Comparison of ENCODE assay signal across 14 cellular contexts in the genomic region with DNA sequence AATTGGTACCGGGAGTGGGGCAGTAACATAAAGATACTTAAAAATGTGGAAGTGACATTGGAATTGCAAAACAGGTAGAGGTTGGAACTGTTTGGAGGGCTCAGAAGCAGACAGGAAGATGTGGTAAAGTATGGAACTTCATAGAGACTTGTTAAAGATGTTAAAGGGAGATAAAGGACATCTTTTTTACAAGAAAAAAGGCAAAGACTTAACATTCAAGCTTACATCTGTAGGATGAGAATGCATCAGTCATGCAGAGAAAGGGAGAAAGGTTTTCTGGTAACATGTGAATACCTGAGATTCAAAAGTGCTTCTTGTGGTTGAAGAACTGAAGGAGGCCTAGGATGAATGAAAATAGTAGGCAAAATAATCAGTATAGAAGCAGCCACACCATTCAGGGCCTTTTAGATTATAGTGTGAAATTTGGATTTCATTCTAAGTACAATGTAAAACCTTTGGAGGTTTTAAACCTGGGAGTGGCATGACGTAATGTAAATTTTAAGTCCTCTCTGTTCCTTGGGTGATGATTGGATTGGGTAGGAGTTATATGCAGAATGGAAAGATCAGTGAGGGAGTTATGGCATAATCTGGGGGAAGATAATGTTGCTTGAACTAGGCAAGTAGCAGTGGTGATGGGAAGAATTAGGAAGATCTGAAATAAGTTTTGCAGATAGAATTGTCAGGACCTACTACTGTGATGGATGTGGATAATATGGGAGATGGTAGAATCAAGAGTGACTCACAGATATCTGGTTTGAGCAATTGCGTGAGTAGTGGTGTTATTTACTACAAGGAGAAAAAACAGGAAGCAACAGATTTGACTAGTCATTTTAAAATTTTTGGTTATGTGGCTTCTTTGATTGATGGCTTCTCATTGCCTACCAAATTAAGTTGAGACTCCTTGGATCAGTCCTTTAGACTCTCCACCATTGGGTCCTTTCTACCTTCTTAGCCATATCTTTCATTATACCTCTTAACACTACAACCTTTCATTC.
"Had no signal": no experiment of that assay in that cellular context is flagged by ENCODE, and none has a peak within 500 bp of the region (broad histone marks: within the 10 kb centered on the region; RNA-seq: fewer than 3 reads in every experiment).

No MANE protein-coding gene starts in this region.

- ATAC-seq: heart left ventricle; natural killer cell treated with Interleukin-12 subunit alpha and Interleukin-12 subunit beta and Interleukin-15 and Interleukin-18, amount 100 ng/mL, for 72 hours; psoas muscle; sciatic nerve; WTC11 had no signal

- DNase-seq: activated CD4-positive, alpha-beta T cell treated with anti-CD3 and anti-CD28 coated beads, Interleukin-2, amount 10 ng/mL, durations not matched to agents 24 days and 14 days; activated T-cell treated with anti-CD3 and anti-CD28 coated beads, Interleukin-2, amount 50 U/mL, for 48 hours; heart left ventricle; mammary epithelial cell; psoas muscle; spleen; stimulated activated CD4-positive, alpha-beta T cell treated with anti-CD3 and anti-CD28 coated beads, Interleukin-1b, Interleukin-23, amount 100 ng/mL, for 48 hours; stimulated activated naive B cell treated with anti-CD40 and anti-IgM and Interleukin-4, amounts not matched to agents 10 μg/mL and 1 μg/mL and 100 μg/mL, for 72 hours; substantia nigra; transverse colon had no signal

- H3K9me3 Mint-ChIP-seq: natural killer cell treated with Interleukin-12 subunit alpha and Interleukin-12 subunit beta and Interleukin-15 and Interleukin-18, amount 100 ng/mL, for 72 hours had no signal

- H3K4me1 ChIP-seq: ascending aorta, heart left ventricle, psoas muscle, spleen, transverse colon had no signal

- H3K27me3 ChIP-seq: ascending aorta, spleen, transverse colon had no signal

- H3K4me3 ChIP-seq: ascending aorta, heart left ventricle, psoas muscle, spleen, transverse colon had no signal

- H3K27me3 Mint-ChIP-seq: activated CD4-positive, alpha-beta T cell treated with anti-CD3 and anti-CD28 coated beads, Interleukin-2, amount 10 ng/mL, durations not matched to agents 24 days and 14 days had no signal

- H3K36me3 Mint-ChIP-seq: natural killer cell treated with Interleukin-12 subunit alpha and Interleukin-12 subunit beta and Interleukin-15 and Interleukin-18, amount 100 ng/mL, for 72 hours; stimulated activated naive B cell treated with anti-CD40 and anti-IgM and Interleukin-4, amounts not matched to agents 10 μg/mL and 1 μg/mL and 100 μg/mL, for 72 hours; WTC11 had no signal

- H3K27ac Mint-ChIP-seq: activated CD4-positive, alpha-beta T cell treated with anti-CD3 and anti-CD28 coated beads, Interleukin-2, amount 10 ng/mL, durations not matched to agents 24 days and 14 days; stimulated activated naive B cell treated with anti-CD40 and anti-IgM and Interleukin-4, amounts not matched to agents 10 μg/mL and 1 μg/mL and 100 μg/mL, for 72 hours; WTC11 had no signal

- H3K9me3 ChIP-seq: ascending aorta, heart left ventricle, psoas muscle, spleen, transverse colon had no signal

- H3K36me3 ChIP-seq: ascending aorta, heart left ventricle, spleen, transverse colon had no signal

- H3K4me3 Mint-ChIP-seq: activated CD4-positive, alpha-beta T cell treated with anti-CD3 and anti-CD28 coated beads, Interleukin-2, amount 10 ng/mL, durations not matched to agents 24 days and 14 days; natural killer cell treated with Interleukin-12 subunit alpha and Interleukin-12 subunit beta and Interleukin-15 and Interleukin-18, amount 100 ng/mL, for 72 hours; stimulated activated naive B cell treated with anti-CD40 and anti-IgM and Interleukin-4, amounts not matched to agents 10 μg/mL and 1 μg/mL and 100 μg/mL, for 72 hours; WTC11 had no signal

- H3K4me1 Mint-ChIP-seq: stimulated activated naive B cell treated with anti-CD40 and anti-IgM and Interleukin-4, amounts not matched to agents 10 μg/mL and 1 μg/mL and 100 μg/mL, for 72 hours had no signal

- H3K27ac ChIP-seq: ascending aorta, heart left ventricle, psoas muscle, spleen, transverse colon had no signal
